ENCODE assay signal across 10 cellular contexts in genomic region chr17:75151893-75152292, GRCh38. TPM values are rescaled to one million over a fixed set of nuclear protein-coding genes. Genes with fewer than 3 reads are reported as not detected.
DNase-seq lines count a peak whose midpoint lies in the region; ATAC-seq and TF ChIP-seq lines count a peak whose summit lies in the region.
"Had no signal": no experiment of that assay in that cellular context is flagged by ENCODE, and none has a peak within 500 bp of the region (broad histone marks: within the 10 kb centered on the region; RNA-seq: fewer than 3 reads in every experiment).

No MANE protein-coding gene starts in this region.

- CTCF ChIA-PET in naive thymus-derived CD4-positive, alpha-beta T cell (lab: Charles Lee), result no interaction called here

- POLR2A ChIA-PET in naive thymus-derived CD4-positive, alpha-beta T cell (lab: Charles Lee), result interaction anchor here (0.7 to 1.2 kb wide), 3 partner anchors 38 to 109 kb away, joined by 3 read pairs; partner anchors contain the start of genes GGA3 and MRPS7

- peaks cover 0 to 24% (median 0%) of the 10 kb centered on the region in 3 experiments for H3K36me3 ChIP-seq in naive thymus-derived CD4-positive, alpha-beta T cell (ENCODE audit: control insufficient read depth in 2 of 3, insufficient read depth in 3 of 3, low read length in 3 of 3)
- H3K36me3 ChIP-seq: ascending aorta had no signal

- no peaks in the 10 kb centered on the region for H3K27me3 ChIP-seq in naive thymus-derived CD4-positive, alpha-beta T cell (ENCODE audit: control insufficient read depth in 2 of 2, insufficient read depth in 2 of 2, low read length in 2 of 2)
- H3K27me3 ChIP-seq: ascending aorta, transverse colon had no signal

- ATAC-seq in naive thymus-derived CD4-positive, alpha-beta T cell, result no peak
- ATAC-seq in GM19463 (IDR thresholded peaks at IDR 0.05; ENCODE audit: unreplicated experiment), result no peak

- peaks cover 3% of the 10 kb centered on the region for H3K27me3 Mint-ChIP-seq in activated naive CD8-positive, alpha-beta T cell treated with anti-CD3 and anti-CD28 coated beads for 36 hours
- no peaks in the 10 kb centered on the region for H3K27me3 Mint-ChIP-seq in naive thymus-derived CD4-positive, alpha-beta T cell

- H3K36me3 Mint-ChIP-seq in activated naive CD8-positive, alpha-beta T cell treated with anti-CD3 and anti-CD28 coated beads for 36 hours, result peaks cover 34% of the 10 kb centered on the region
- peaks cover 0 to 24% (median 7%) of the 10 kb centered on the region in 5 donors for H3K36me3 Mint-ChIP-seq in naive thymus-derived CD4-positive, alpha-beta T cell

- peak; percentile 37 for DNase-seq in DMS 273 (lab: John Stamatoyannopoulos, UW; ENCODE audit: unreplicated experiment)
- DNase-seq in DMS 273 treated with DMSO at 0.1 percent for 48 hours (lab: John Stamatoyannopoulos, UW), result no peak
- peak; percentile 4 for DNase-seq in NCI-H1092 treated with DMSO at 0.1 percent for 48 hours (lab: John Stamatoyannopoulos, UW)
- no peak for DNase-seq in activated naive CD8-positive, alpha-beta T cell treated with anti-CD3 and anti-CD28 coated beads for 36 hours
- DNase-seq in naive thymus-derived CD4-positive, alpha-beta T cell, result no peak
- DNase-seq in GM13976 (ENCODE audit: low spot score), result no peak
- no peak for DNase-seq in 8988T
- DNase-seq: transverse colon had no signal

- H3K4me3 Mint-ChIP-seq in activated naive CD8-positive, alpha-beta T cell treated with anti-CD3 and anti-CD28 coated beads for 36 hours, result peak overlapping the region; percentile 95
- peak overlapping the region in 7 of 10 donors; percentile 12 to 98 (median 93) for H3K4me3 Mint-ChIP-seq in naive thymus-derived CD4-positive, alpha-beta T cell

- no peak overlapping the region for H3K4me3 ChIP-seq in naive thymus-derived CD4-positive, alpha-beta T cell (ENCODE audit: low read length)
- H3K4me3 ChIP-seq: transverse colon had no signal

- H3K9me3 ChIP-seq in naive thymus-derived CD4-positive, alpha-beta T cell (ENCODE audit: control insufficient read depth in 2 of 3, low read length in 3 of 3), result no peaks in the 10 kb centered on the region
- H3K9me3 ChIP-seq: ascending aorta, transverse colon had no signal

- H3K27ac ChIP-seq in naive thymus-derived CD4-positive, alpha-beta T cell (ENCODE audit: low read depth, low read length), result no peak overlapping the region
- H3K27ac ChIP-seq: ascending aorta, transverse colon had no signal

- peaks cover 0 to 18% of the 10 kb centered on the region in 2 donors for H3K4me1 ChIP-seq in naive thymus-derived CD4-positive, alpha-beta T cell (ENCODE audit: control insufficient read depth in 2 of 2, insufficient read depth in 2 of 2, low read length in 2 of 2)

- intact Hi-C loops in naive thymus-derived CD4-positive, alpha-beta T cell (cut with micrococcal nuclease), result no loop called here

- H3K4me1 Mint-ChIP-seq in activated naive CD8-positive, alpha-beta T cell treated with anti-CD3 and anti-CD28 coated beads for 36 hours, result peaks cover 29% of the 10 kb centered on the region
- peaks cover 18 to 52% (median 36%) of the 10 kb centered on the region in 7 donors for H3K4me1 Mint-ChIP-seq in naive thymus-derived CD4-positive, alpha-beta T cell

- H3K9me3 Mint-ChIP-seq in activated naive CD8-positive, alpha-beta T cell treated with anti-CD3 and anti-CD28 coated beads for 36 hours, result no peaks in the 10 kb centered on the region
- peaks cover 0 to 5% (median 0%) of the 10 kb centered on the region in 11 donors for H3K9me3 Mint-ChIP-seq in naive thymus-derived CD4-positive, alpha-beta T cell

- in situ Hi-C loops in GM13976 (cut with MboI; ENCODE audit: low sequenced_read_pairs, unreplicated experiment), result no loop called here

- H3K27ac Mint-ChIP-seq in activated naive CD8-positive, alpha-beta T cell treated with anti-CD3 and anti-CD28 coated beads for 36 hours, result no peak overlapping the region
- peak overlapping the region in 2 of 9 donors; percentile 92 to 95 for H3K27ac Mint-ChIP-seq in naive thymus-derived CD4-positive, alpha-beta T cell

- no peak for TF ChIP-seq CTCF in GM13976 (IDR thresholded peaks at IDR 0.05; ENCODE audit: borderline replicate concordance, control extremely low read depth, extremely low read depth, insufficient read depth, missing control alignments)

RNA-seq across cellular contexts. Expression of gene JPT1, which starts 2.4 kb away (rescaled TPM):
- 100 to 1,000 TPM; 245 to 250 TPM for total RNA-seq in activated naive CD8-positive, alpha-beta T cell treated with anti-CD3 and anti-CD28 coated beads for 36 hours
- 100 to 1,000 TPM in 1 of 5 experiments, 10 to 100 TPM in 4; 12.3 to 227 (median 29.3) TPM for total RNA-seq in naive thymus-derived CD4-positive, alpha-beta T cell
- 10 to 100 TPM; 70.0 to 72.3 TPM for polyA plus RNA-seq in naive thymus-derived CD4-positive, alpha-beta T cell

RNA-seq across cellular contexts. Expression of gene NT5C, which starts 20.4 kb away (rescaled TPM):
- 10 to 100 TPM; 71.2 to 74.8 TPM for total RNA-seq in activated naive CD8-positive, alpha-beta T cell treated with anti-CD3 and anti-CD28 coated beads for 36 hours
- 10 to 100 TPM; 23.4 to 54.8 (median 37.5) TPM for total RNA-seq in naive thymus-derived CD4-positive, alpha-beta T cell
- 10 to 100 TPM; 31.1 to 33.1 TPM for polyA plus RNA-seq in naive thymus-derived CD4-positive, alpha-beta T cell

RNA-seq across cellular contexts. Expression of gene SUMO2, which starts 30.9 kb away (rescaled TPM):
- total RNA-seq in activated naive CD8-positive, alpha-beta T cell treated with anti-CD3 and anti-CD28 coated beads for 36 hours, result 100 to 1,000 TPM; 623 to 655 TPM
- total RNA-seq in naive thymus-derived CD4-positive, alpha-beta T cell, result 100 to 1,000 TPM; 201 to 494 (median 247) TPM
- polyA plus RNA-seq in naive thymus-derived CD4-positive, alpha-beta T cell, result 100 to 1,000 TPM; 173 to 357 TPM

RNA-seq across cellular contexts. Expression of gene ARMC7, which starts 42.1 kb away (rescaled TPM):
- 1 to 10 TPM; 6.5 to 6.6 TPM for total RNA-seq in activated naive CD8-positive, alpha-beta T cell treated with anti-CD3 and anti-CD28 coated beads for 36 hours
- total RNA-seq in naive thymus-derived CD4-positive, alpha-beta T cell, result 10 to 100 TPM in 4 of 5 experiments, 1 to 10 TPM in 1; 5.8 to 18.9 (median 17.8) TPM
- 1 to 10 TPM; 1.8 to 4.4 TPM for polyA plus RNA-seq in naive thymus-derived CD4-positive, alpha-beta T cell

RNA-seq across cellular contexts. Expression of gene NUP85, which starts 53.6 kb away (rescaled TPM):
- total RNA-seq in activated naive CD8-positive, alpha-beta T cell treated with anti-CD3 and anti-CD28 coated beads for 36 hours, result 100 to 1,000 TPM; 134 to 137 TPM
- 100 to 1,000 TPM in 2 of 5 experiments, 10 to 100 TPM in 3; 96.3 to 143 (median 99.2) TPM for total RNA-seq in naive thymus-derived CD4-positive, alpha-beta T cell
- 10 to 100 TPM; 21.0 to 57.3 TPM for polyA plus RNA-seq in naive thymus-derived CD4-positive, alpha-beta T cell

Comparison
In these comparisons a context has a peak if more than half of its experiments do, and no peak if none do; other contexts are left out.
1. DNase-seq: peak in DMS 273 (single experiment) and NCI-H1092 treated with DMSO at 0.1 percent for 48 hours (single experiment); none in DMS 273 treated with DMSO at 0.1 percent for 48 hours (single experiment), activated naive CD8-positive, alpha-beta T cell treated with anti-CD3 and anti-CD28 coated beads for 36 hours (single experiment), naive thymus-derived CD4-positive, alpha-beta T cell (0 of 9), GM13976 (single experiment) and 8988T (single experiment).